1 cellular context compared by ENCODE assay signal in genomic region chr12:47311011-47311410, GRCh38.
A peak's percentile ranks its signal among the peaks of the same experiment; 100 is the strongest.
TF ChIP-seq lines count a peak whose summit lies in the region.

No MANE protein-coding gene starts in this region.

TF ChIP-seq in liver, 16 proteins besides CTCF, POLR2A, EP300 and RAD21 (continued from another document):
- TF ChIP-seq ZBTB33 (IDR thresholded peaks at IDR 0.05) = peak; percentile 23
- peak; percentile 25 for TF ChIP-seq MAX (IDR thresholded peaks at IDR 0.05)
- no peak for TF ChIP-seq TAF1 (conservative IDR thresholded peaks at IDR 0.05)
- peak; percentile 75 for TF ChIP-seq SP1 (IDR thresholded peaks at IDR 0.05)
- TF ChIP-seq GABPA (IDR thresholded peaks at IDR 0.05 in 1 of 2, conservative IDR thresholded peaks at IDR 0.05 in 1 of 2) = no peak
- TF ChIP-seq RXRA (IDR thresholded peaks at IDR 0.05) = peak; percentile 67 to 76
- peak; percentile 34 for TF ChIP-seq REST (IDR thresholded peaks at IDR 0.05)
- peak in 1 of 2 donors; percentile 61 for TF ChIP-seq JUND (IDR thresholded peaks at IDR 0.05)
- peak; percentile 96 for TF ChIP-seq HNF4A (conservative IDR thresholded peaks at IDR 0.05)
TF ChIP-seq in liver: peak in this region for 11.
